13 cellular contexts compared by ENCODE assay signal in genomic region chr3:151434151-151434890, GRCh38. TPM values are rescaled to one million over a fixed set of nuclear protein-coding genes. Genes with fewer than 3 reads are reported as not detected.
DNase-seq lines count a peak whose midpoint lies in the region; ATAC-seq and TF ChIP-seq lines count a peak whose summit lies in the region.
"Had no signal": no experiment of that assay in that cellular context is flagged by ENCODE, and none has a peak within 500 bp of the region (broad histone marks: within the 10 kb centered on the region; RNA-seq: fewer than 3 reads in every experiment).

No MANE protein-coding gene starts in this region.

- peak; percentile 90 for DNase-seq in ELR (ENCODE audit: low read depth)
- peak; percentile 53 for DNase-seq in MG63
- DNase-seq in epidermal melanocyte (ENCODE audit: insufficient read length, low spot score): peak; percentile 45
- DNase-seq in omental fat pad (ENCODE audit: low spot score): no peak
- DNase-seq in KG1 (lab: John Stamatoyannopoulos, UW): no peak
- DNase-seq: activated CD4-positive, alpha-beta T cell treated with anti-CD3 and anti-CD28 coated beads, Interleukin-2, amount 50 U/mL, for 1 hour; erythroblast; midbrain; NCI-H345; stimulated activated naive B cell treated with anti-CD40 and anti-IgM and Interleukin-4, amounts not matched to agents 10 μg/mL and 1 μg/mL and 100 μg/mL, for 72 hours had no signal

- H3K36me3 ChIP-seq in MG63: no peaks in the 10 kb centered on the region

- TF ChIP-seq CTCF in omental fat pad (IDR thresholded peaks at IDR 0.05): no peak

- peak; percentile 70 for ATAC-seq in omental fat pad (ENCODE audit: low FRiP score)
- no peak for ATAC-seq in GM18858 (IDR thresholded peaks at IDR 0.05; ENCODE audit: unreplicated experiment)
- ATAC-seq in GM21529 (IDR thresholded peaks at IDR 0.05; ENCODE audit: unreplicated experiment): no peak
- no peak for ATAC-seq in activated CD4-positive, CD25-positive, alpha-beta regulatory T cell treated with anti-CD3 and anti-CD28 coated beads, Interleukin-2, amount 50 U/mL, for 24 hours
- ATAC-seq: stimulated activated naive B cell treated with anti-CD40 and anti-IgM and Interleukin-4, amounts not matched to agents 10 μg/mL and 1 μg/mL and 100 μg/mL, for 72 hours had no signal

- no peak overlapping the region for H3K4me3 ChIP-seq in MG63

- no peaks in the 10 kb centered on the region for H3K27me3 ChIP-seq in MG63

- no peaks in the 10 kb centered on the region; the same call in 1 of the 2 replicates for H3K9me3 ChIP-seq in MG63

RNA-seq across cellular contexts. Expression of gene IGSF10, which starts 26.5 kb away (rescaled TPM):
- 0.10 TPM in 1 of 2 replicates, not detected in the other for total RNA-seq in MG63 (2014; rRNA removed; shearing (Covaris generic); ENCODE audit: low replicate concordance)
- total RNA-seq in omental fat pad: 10 to 100 TPM in 1 of 4 donors, 1 to 10 TPM in 3; 3.2 to 10.3 (median 6.5) TPM

RNA-seq across cellular contexts. Expression of gene P2RY12, which starts 49.8 kb away (rescaled TPM):
- not detected in 2 replicates for total RNA-seq in MG63 (2014; rRNA removed; shearing (Covaris generic); ENCODE audit: low replicate concordance)
- total RNA-seq in omental fat pad: 1 to 10 TPM; 5.2 to 8.3 (median 7.0) TPM

Comparison
In these comparisons a context has a peak if more than half of its experiments do, and no peak if none do; other contexts are left out.
1. DNase-seq: peak in ELR (single experiment), MG63 (single experiment) and epidermal melanocyte (single experiment); none in omental fat pad (single experiment) and KG1 (single experiment).